In the genomic region with DNA sequence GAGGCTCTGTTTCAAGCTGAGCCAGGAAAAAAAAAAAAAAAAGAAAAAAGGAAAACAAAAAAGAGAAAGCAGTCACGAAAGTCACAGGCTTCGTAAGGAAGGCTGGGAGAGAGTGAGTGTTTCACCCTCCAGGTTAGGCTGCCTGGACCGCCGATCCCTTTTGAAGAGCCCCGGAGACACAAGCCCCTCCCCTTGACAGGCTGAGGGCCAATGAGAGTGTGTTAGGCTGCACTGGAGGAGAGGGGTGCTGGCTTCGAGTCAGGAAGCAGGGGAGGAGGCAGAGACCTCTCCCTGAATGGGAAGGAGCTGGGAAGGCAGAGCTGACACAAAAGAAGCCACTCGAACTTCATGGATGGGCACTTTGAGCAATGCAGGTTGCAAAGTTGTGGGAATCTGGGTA, we compare ENCODE assay signal across 17 cellular contexts. TPM values are rescaled to one million over a fixed set of nuclear protein-coding genes. Genes with fewer than 3 reads are reported as not detected.
DNase-seq lines count a peak whose midpoint lies in the region; ATAC-seq, FAIRE-seq and TF ChIP-seq lines count a peak whose summit lies in the region.
"Had no signal": no experiment of that assay in that cellular context is flagged by ENCODE, and none has a peak within 500 bp of the region (broad histone marks: within the 10 kb centered on the region; RNA-seq: fewer than 3 reads in every experiment).

Gene NMUR2, minus strand, starts transcription at position 135 of the 400 bp plus-strand sequence. CDS start 166 bp downstream, outside the sequence.

- H3K79me1 ChIP-seq in mesendoderm (ENCODE audit: low read length), result no peaks in the 10 kb centered on the region

- H3K27ac ChIP-seq in mesendoderm (ENCODE audit: low read depth, low read length), result no peak within 1 kb of the TSS
- H3K27ac ChIP-seq: colonic mucosa had no signal

- H3K79me2 ChIP-seq in mesendoderm (ENCODE audit: control insufficient read depth, insufficient read depth, low read length), result no peaks in the 10 kb centered on the region

- no peak within 1 kb of the TSS for H4K8ac ChIP-seq in mesendoderm (ENCODE audit: low read depth, low read length)

- H3K56ac ChIP-seq in mesendoderm (ENCODE audit: low read length), result no peak within 1 kb of the TSS

- H3K27me3 ChIP-seq in mesendoderm (ENCODE audit: insufficient read depth, low read length, poor library complexity), result no peaks in the 10 kb centered on the region
- H3K27me3 ChIP-seq: colonic mucosa had no signal

- TF ChIP-seq CTCF in D721Med (IDR thresholded peaks at IDR 0.05; ENCODE audit: insufficient read depth, missing control alignments), result no peak

- H3K4me1 ChIP-seq in mesendoderm (ENCODE audit: control insufficient read depth, low read depth, low read length), result no peaks in the 10 kb centered on the region
- H3K4me1 ChIP-seq: colonic mucosa had no signal

- no peak within 1 kb of the TSS for H2BK120ac ChIP-seq in mesendoderm (ENCODE audit: low read depth, low read length)

- no peak within 1 kb of the TSS for H3K9ac ChIP-seq in mesendoderm (ENCODE audit: low read length)

- no peak within 1 kb of the TSS for H3K4ac ChIP-seq in mesendoderm (ENCODE audit: low read depth, low read length)

- no peaks in the 10 kb centered on the region for H3K36me3 ChIP-seq in mesendoderm (ENCODE audit: control insufficient read depth, insufficient read depth, low read length)
- H3K36me3 ChIP-seq: colonic mucosa had no signal

- no peak within 1 kb of the TSS for H3K4me2 ChIP-seq in mesendoderm (ENCODE audit: low read length)

- H2AK5ac ChIP-seq in mesendoderm (ENCODE audit: low read length), result no peak within 1 kb of the TSS

- H2BK5ac ChIP-seq in mesendoderm (ENCODE audit: low read length), result no peak within 1 kb of the TSS

- H3K4me3 ChIP-seq in mesendoderm (ENCODE audit: low read length), result no peak within 1 kb of the TSS
- H3K4me3 ChIP-seq: colonic mucosa had no signal

- no peak for FAIRE-seq in D721Med (lab: Jason Lieb, UNC)

- no peak within 1 kb of the TSS for H3K18ac ChIP-seq in mesendoderm (ENCODE audit: low read length)

- H3K23ac ChIP-seq in mesendoderm (ENCODE audit: low read length), result no peak within 1 kb of the TSS

- H2BK15ac ChIP-seq in mesendoderm (replicated peaks; ENCODE audit: low read depth), result no peak within 1 kb of the TSS

- no CpG with 5 or more reads among the region's 7 CpGs for WGBS in mesendoderm (ENCODE audit: extremely low coverage, insufficient coverage, low lambda C conversion rate)

- ATAC-seq in HG02642 (IDR thresholded peaks at IDR 0.05; ENCODE audit: poor library complexity, unreplicated experiment) (no peak), GM18519 (IDR thresholded peaks at IDR 0.05; ENCODE audit: low FRiP score, unreplicated experiment) (no peak), left lobe of liver (no peak)

- peak; percentile 84 for DNase-seq in DMS53 (lab: John Stamatoyannopoulos, UW)
- peak; percentile 10 for DNase-seq in NAMALWA (ENCODE audit: low spot score)
- DNase-seq in SK-N-DZ (ENCODE audit: low spot score), result peak; percentile 25
- peak; percentile 75 for DNase-seq in mesendoderm
- DNase-seq in D721Med (ENCODE audit: insufficient read length, low spot score), result no peak
- no peak for DNase-seq in left lobe of liver (ENCODE audit: low spot score)
- DNase-seq: activated CD4-positive, alpha-beta T cell treated with anti-CD3 and anti-CD28 coated beads, Interleukin-2, amount 50 U/mL, for 48 hours; activated naive CD4-positive, alpha-beta T cell treated with anti-CD3 and anti-CD28 coated beads for 36 hours; CD8-positive, alpha-beta memory T cell; colonic mucosa; IMR-90; kidney glomerular epithelial cell; NCI-H774; stimulated activated CD4-positive, alpha-beta T cell treated with anti-CD3 and anti-CD28 coated beads, Interleukin-4, amount 100 ng/mL, for 4 hours had no signal

- no peak within 1 kb of the TSS for H4K5ac ChIP-seq in mesendoderm (ENCODE audit: low read length)

RNA-seq across cellular contexts. Expression of gene NMUR2, which starts in this region (rescaled TPM):
- polyA plus RNA-seq in SK-N-DZ (2014; cell fraction: cytosol; rRNA removed), result not detected in 2 replicates
- not detected in 2 replicates for polyA plus RNA-seq in SK-N-DZ (2014; cell fraction: nucleus; rRNA removed)
- 0.15 TPM for polyA plus RNA-seq in mesendoderm (2013, experiment 1 of 2)
- polyA plus RNA-seq in mesendoderm (2013, experiment 2 of 2), result 0.08 TPM
- not detected for total RNA-seq in left lobe of liver
- total RNA-seq: activated naive CD4-positive, alpha-beta T cell treated with anti-CD3 and anti-CD28 coated beads for 36 hours; CD8-positive, alpha-beta memory T cell; colonic mucosa; IMR-90; subcutaneous adipose tissue had no signal
- polyA plus RNA-seq: CD8-positive, alpha-beta memory T cell; IMR-90 had no signal

Comparison
In these comparisons a context has a peak if more than half of its experiments do, and no peak if none do; other contexts are left out.
1. DNase-seq: peak in DMS53 (single experiment), NAMALWA (single experiment), SK-N-DZ (single experiment) and mesendoderm (single experiment); none in D721Med (single experiment) and left lobe of liver (single experiment).